In genomic region chr18:59837586-59837985, GRCh38 we compare ENCODE assay signal across 9 cellular contexts.
DNase-seq lines count a peak whose midpoint lies in the region; ATAC-seq and TF ChIP-seq lines count a peak whose summit lies in the region.
"Had no signal": no experiment of that assay in that cellular context is flagged by ENCODE, and none has a peak within 500 bp of the region (broad histone marks: within the 10 kb centered on the region; RNA-seq: fewer than 3 reads in every experiment).

No MANE protein-coding gene starts in this region.

- H3K27ac Mint-ChIP-seq in CD14-positive monocyte: peak overlapping the region in 1 of 7 donors; percentile 30
- H3K27ac Mint-ChIP-seq in stimulated activated effector memory CD8-positive, alpha-beta T cell treated with anti-CD3 and anti-CD28 coated beads, Interleukin-12 subunit alpha, Interleukin-12 subunit beta, amount 100 ng/mL, for 72 hours: no peak overlapping the region
- H3K27ac Mint-ChIP-seq: IgD-negative memory B cell had no signal

- no peaks in the 10 kb centered on the region for H3K9me3 Mint-ChIP-seq in CD14-positive monocyte
- no peaks in the 10 kb centered on the region for H3K9me3 Mint-ChIP-seq in stimulated activated effector memory CD8-positive, alpha-beta T cell treated with anti-CD3 and anti-CD28 coated beads, Interleukin-12 subunit alpha, Interleukin-12 subunit beta, amount 100 ng/mL, for 72 hours
- H3K9me3 Mint-ChIP-seq: IgD-negative memory B cell had no signal

- no peaks in the 10 kb centered on the region for H3K36me3 Mint-ChIP-seq in CD14-positive monocyte
- no peaks in the 10 kb centered on the region for H3K36me3 Mint-ChIP-seq in stimulated activated effector memory CD8-positive, alpha-beta T cell treated with anti-CD3 and anti-CD28 coated beads, Interleukin-12 subunit alpha, Interleukin-12 subunit beta, amount 100 ng/mL, for 72 hours

- peaks cover 3% of the 10 kb centered on the region for H3K4me1 Mint-ChIP-seq in CD14-positive monocyte
- peaks cover 12% of the 10 kb centered on the region for H3K4me1 Mint-ChIP-seq in stimulated activated effector memory CD8-positive, alpha-beta T cell treated with anti-CD3 and anti-CD28 coated beads, Interleukin-12 subunit alpha, Interleukin-12 subunit beta, amount 100 ng/mL, for 72 hours

- intact Hi-C loops in CD14-positive monocyte (cut with micrococcal nuclease): loop anchor here (10.0 kb wide), 2 partner anchors 137 to 707 kb away; no protein-coding TSS in a partner anchor

- ATAC-seq in GM19023 (IDR thresholded peaks at IDR 0.05; ENCODE audit: unreplicated experiment) (peak; percentile 47), HG03175 (IDR thresholded peaks at IDR 0.05; ENCODE audit: unreplicated experiment) (peak; percentile 62)
- ATAC-seq in stimulated activated effector memory CD8-positive, alpha-beta T cell treated with anti-CD3 and anti-CD28 coated beads, Interleukin-12 subunit alpha, Interleukin-12 subunit beta, amount 100 ng/mL, for 72 hours: peak; percentile 35

- H3K27me3 Mint-ChIP-seq in CD14-positive monocyte (ENCODE audit: low read depth in 3 of 3): peaks cover 0 to 1% (median 1%) of the 10 kb centered on the region in 3 donors
- H3K27me3 Mint-ChIP-seq: IgD-negative memory B cell had no signal

- H3K4me3 Mint-ChIP-seq in CD14-positive monocyte: no peak overlapping the region
- no peak overlapping the region for H3K4me3 Mint-ChIP-seq in stimulated activated effector memory CD8-positive, alpha-beta T cell treated with anti-CD3 and anti-CD28 coated beads, Interleukin-12 subunit alpha, Interleukin-12 subunit beta, amount 100 ng/mL, for 72 hours
- H3K4me3 Mint-ChIP-seq: IgD-negative memory B cell had no signal

- peak; percentile 81 for TF ChIP-seq CTCF in CD14-positive monocyte (IDR thresholded peaks at IDR 0.05)

- DNase-seq in CD14-positive monocyte (ENCODE audit: low spot score): peak; percentile 60
- DNase-seq in NCI-H2196 (lab: John Stamatoyannopoulos, UW; ENCODE audit: unreplicated experiment): peak; percentile 79
- peak in 3 of 4 experiments; percentile 4 to 6 (median 5) for DNase-seq in activated CD4-positive, CD25-positive, alpha-beta regulatory T cell (lab: John Stamatoyannopoulos, UW)
- DNase-seq in dermis blood vessel endothelial cell: peak; percentile 86
- peak; percentile 80 to 81 for DNase-seq in lung microvascular endothelial cell (ENCODE audit: low read depth in 2 of 2)
- DNase-seq in stimulated activated effector memory CD8-positive, alpha-beta T cell treated with anti-CD3 and anti-CD28 coated beads, Interleukin-12 subunit alpha, Interleukin-12 subunit beta, amount 100 ng/mL, for 72 hours (ENCODE audit: low spot score in 2 of 2): peak; percentile 14 to 60

Comparison
In these comparisons a context has a peak if more than half of its experiments do, and no peak if none do; other contexts are left out.
1. Peak in every context shown above with its lines: DNase-seq and ATAC-seq.
2. DNase-seq: peak in every context shown above with its lines; median percentile 86 in dermis blood vessel endothelial cell; 80 in lung microvascular endothelial cell; 79 in NCI-H2196; 60 in CD14-positive monocyte; 37 in stimulated activated effector memory CD8-positive, alpha-beta T cell treated with anti-CD3 and anti-CD28 coated beads, Interleukin-12 subunit alpha, Interleukin-12 subunit beta, amount 100 ng/mL, for 72 hours; 5 in activated CD4-positive, CD25-positive, alpha-beta regulatory T cell.